In genomic region chr9:89278551-89278950, GRCh38 we compare ENCODE assay signal across 9 cellular contexts.
"Had no signal": no experiment of that assay in that cellular context is flagged by ENCODE, and none has a peak within 500 bp of the region (broad histone marks: within the 10 kb centered on the region; RNA-seq: fewer than 3 reads in every experiment).

No MANE protein-coding gene starts in this region.

- H3K27me3 ChIP-seq: sigmoid colon, thyroid gland had no signal

- H3K4me3 ChIP-seq: lung, sigmoid colon, spleen, thyroid gland had no signal

- H3K36me3 ChIP-seq: sigmoid colon, spleen, thyroid gland, WERI-Rb-1 had no signal

- H3K27ac ChIP-seq: sigmoid colon, spleen, WERI-Rb-1 had no signal

- DNase-seq: activated CD4-positive, alpha-beta T cell treated with anti-CD3 and anti-CD28 coated beads, Interleukin-2, amount 50 U/mL, for 48 hours; activated T-cell treated with anti-CD3 and anti-CD28 coated beads, Interleukin-2, amount 50 U/mL, for 24 hours; central memory CD4-positive, alpha-beta T cell; left cardiac atrium; sigmoid colon; spleen; thyroid gland; WERI-Rb-1 had no signal

- H3K9me3 ChIP-seq: thyroid gland had no signal
